In the genomic region with DNA sequence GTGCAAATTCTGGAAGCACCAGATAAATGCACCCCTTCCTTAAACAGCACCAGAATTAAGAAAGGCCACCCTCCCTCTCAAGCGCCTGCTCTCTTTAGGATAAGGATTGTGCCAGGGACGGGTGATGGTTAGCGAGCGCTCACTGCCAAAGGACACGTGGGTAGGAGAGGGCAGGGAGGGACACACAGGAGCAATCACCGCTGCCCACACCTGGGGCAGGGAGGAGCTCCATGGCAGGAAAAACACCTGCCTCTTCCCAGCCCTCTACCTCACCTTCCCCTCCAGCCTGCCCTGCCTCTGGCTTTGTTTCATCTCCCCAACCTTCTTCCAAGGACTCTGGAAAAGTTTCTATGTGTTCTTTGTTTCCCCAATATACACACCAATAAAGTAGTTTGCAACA, we compare ENCODE assay signal across 23 cellular contexts. TPM values are rescaled to one million over a fixed set of nuclear protein-coding genes. Genes with fewer than 3 reads are reported as not detected.
DNase-seq lines count a peak whose midpoint lies in the region; ATAC-seq and TF ChIP-seq lines count a peak whose summit lies in the region.
"Had no signal": no experiment of that assay in that cellular context is flagged by ENCODE, and none has a peak within 500 bp of the region (broad histone marks: within the 10 kb centered on the region; RNA-seq: fewer than 3 reads in every experiment).

No MANE protein-coding gene starts in this region.

- H3K4me3 Mint-ChIP-seq in nephron, result no peak overlapping the region
- H3K4me3 Mint-ChIP-seq: CD14-positive monocyte; CD4-positive, alpha-beta T cell; CD8-positive, alpha-beta memory T cell; H9 had no signal

- peak; percentile 30 for DNase-seq in colonic mucosa
- DNase-seq in activated T-cell treated with anti-CD3 and anti-CD28 coated beads for 4 hours, result no peak
- DNase-seq in NCI-H146 treated with DMSO at 0.1 percent for 48 hours (lab: John Stamatoyannopoulos, UW; ENCODE audit: unreplicated experiment), result no peak
- DNase-seq in caudate nucleus (lab: John Stamatoyannopoulos, UW), result no peak
- DNase-seq: 8988T; ACHN; AML-193; Calu3; CD4-positive, alpha-beta T cell; CD8-positive, alpha-beta memory T cell; COR-L47; DMS153; DND-41; GM23248; H9 had no signal

- no peak overlapping the region for H3K9ac ChIP-seq in colonic mucosa (ENCODE audit: low read depth in 2 of 2, low read length in 2 of 2)
- H3K9ac ChIP-seq: BLaER1 treated with 17β-estradiol and CSF1 and Interleukin-3, amounts not matched to agents 10 nM and 100 nM; GM23248 had no signal

- no peak overlapping the region for H3K4me3 ChIP-seq in colonic mucosa
- H3K4me3 ChIP-seq: A549; BLaER1 treated with 17β-estradiol and CSF1 and Interleukin-3, amounts not matched to agents 10 nM and 100 nM; GM23248 had no signal

- intact Hi-C loops in colonic mucosa (cut with DNase I), result no loop called here

- no peak for TF ChIP-seq CTCF in VCaP (conservative IDR thresholded peaks at IDR 0.05)
- TF ChIP-seq CTCF in colonic mucosa (IDR thresholded peaks at IDR 0.05), result no peak
- TF ChIP-seq CTCF in nephron (IDR thresholded peaks at IDR 0.05; ENCODE audit: unreplicated experiment in 3 of 3), result no peak

- peak overlapping the region; percentile 12 for H3K27ac ChIP-seq in VCaP
- no peak overlapping the region for H3K27ac ChIP-seq in colonic mucosa
- no peak overlapping the region for H3K27ac ChIP-seq in caudate nucleus (ENCODE audit: low read depth, low read length)
- H3K27ac ChIP-seq: A549; BLaER1 treated with 17β-estradiol and CSF1 and Interleukin-3, amounts not matched to agents 10 nM and 100 nM; GM23248 had no signal

- H3K9me3 Mint-ChIP-seq in nephron, result no peaks in the 10 kb centered on the region
- H3K9me3 Mint-ChIP-seq: CD14-positive monocyte; CD4-positive, alpha-beta T cell; CD8-positive, alpha-beta memory T cell; H9 had no signal

- H3K27ac Mint-ChIP-seq in nephron, result peak overlapping the region in 2 of 3 experiments; percentile 22 to 28
- H3K27ac Mint-ChIP-seq: CD14-positive monocyte; CD4-positive, alpha-beta T cell; CD8-positive, alpha-beta memory T cell; H9 had no signal

- peaks cover 3% of the 10 kb centered on the region for H3K36me3 Mint-ChIP-seq in nephron (ENCODE audit: low read depth)
- H3K36me3 Mint-ChIP-seq: CD14-positive monocyte had no signal

- H3K4me1 ChIP-seq in colonic mucosa, result no peaks in the 10 kb centered on the region
- H3K4me1 ChIP-seq: BE2C had no signal

- no peaks in the 10 kb centered on the region for H3K9me3 ChIP-seq in colonic mucosa
- H3K9me3 ChIP-seq: A549; BE2C; BLaER1 treated with 17β-estradiol and CSF1 and Interleukin-3, amounts not matched to agents 10 nM and 100 nM had no signal

- no peaks in the 10 kb centered on the region for H3K36me3 ChIP-seq in colonic mucosa
- H3K36me3 ChIP-seq: BE2C; BLaER1 treated with 17β-estradiol and CSF1 and Interleukin-3, amounts not matched to agents 10 nM and 100 nM had no signal

- H3K4me1 Mint-ChIP-seq in nephron, result peaks cover 22% of the 10 kb centered on the region
- H3K4me1 Mint-ChIP-seq: CD8-positive, alpha-beta memory T cell had no signal

- H3K27me3 Mint-ChIP-seq in nephron (ENCODE audit: low read depth), result no peaks in the 10 kb centered on the region

- H3K27me3 ChIP-seq in colonic mucosa, result no peaks in the 10 kb centered on the region
- H3K27me3 ChIP-seq: BE2C; BLaER1 treated with 17β-estradiol and CSF1 and Interleukin-3, amounts not matched to agents 10 nM and 100 nM had no signal

- peak; percentile 32 for ATAC-seq in esophagus mucosa
- ATAC-seq: A549, HCT116 had no signal

RNA-seq across cellular contexts. Expression of gene SPATA12, which starts 7.3 kb away (rescaled TPM):
- total RNA-seq in colonic mucosa (under 1 TPM in 1 of 2 donors, not detected in 1; 0.27 TPM), esophagus mucosa (not detected)
- total RNA-seq: CD4-positive, alpha-beta T cell; CD8-positive, alpha-beta memory T cell; GM23248 had no signal
